7 cellular contexts compared by ENCODE assay signal in the genomic region with DNA sequence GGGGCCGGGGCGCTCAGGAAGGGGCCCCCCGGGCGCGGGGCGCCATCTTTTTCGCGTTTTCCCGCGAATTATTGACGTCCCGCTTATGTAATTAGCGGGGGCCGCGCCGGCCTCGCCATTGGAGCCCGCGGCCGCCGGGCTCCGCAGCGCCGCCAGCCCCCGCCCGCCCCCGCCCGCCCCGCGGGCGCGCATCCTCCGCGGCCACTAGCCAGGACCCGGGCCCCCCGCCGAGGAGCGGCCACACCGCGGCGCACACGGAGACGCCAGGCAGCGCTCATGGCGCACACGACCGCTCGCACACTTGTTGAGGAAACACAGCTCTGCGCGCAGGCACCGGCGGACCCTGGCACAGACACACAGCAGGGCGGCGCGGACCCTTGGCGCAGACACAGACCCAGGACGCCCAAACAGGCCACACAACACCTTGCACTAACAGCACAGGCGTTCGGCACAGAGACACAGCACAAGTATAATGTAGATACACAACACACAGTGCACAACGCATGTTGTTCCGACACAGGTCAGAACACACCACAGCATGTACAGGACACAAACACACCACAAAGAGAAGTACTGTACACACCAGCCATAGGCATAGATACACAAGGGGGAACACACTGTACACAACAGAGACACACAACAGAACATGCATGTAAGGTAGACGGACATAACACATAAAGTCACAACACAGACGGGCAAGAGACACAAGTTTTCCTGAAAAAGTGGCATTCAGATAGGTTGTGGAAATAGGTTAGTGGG. TPM values are rescaled to one million over a fixed set of nuclear protein-coding genes. Genes with fewer than 3 reads are reported as not detected.
DNase-seq lines count a peak whose midpoint lies in the region; ATAC-seq, FAIRE-seq and TF ChIP-seq lines count a peak whose summit lies in the region.

No MANE protein-coding gene starts in this region.

- in situ Hi-C loops in T47D (cut with HindIII; ENCODE audit: low pct_unique_long_range_greater_than_20kb, low sequenced_read_pairs): no loop called here

- peak; percentile 42 for ATAC-seq in HG02678 (IDR thresholded peaks at IDR 0.05; ENCODE audit: unreplicated experiment)

- H3K4me1 ChIP-seq in skeletal muscle tissue (ENCODE audit: control insufficient read depth in 3 of 3, insufficient read depth in 3 of 3, low read length in 3 of 3): peaks cover 0 to 15% (median 11%) of the 10 kb centered on the region in 3 donors

- peak overlapping the region; percentile 59 to 82 (median 76) for H3K9ac ChIP-seq in skeletal muscle tissue (ENCODE audit: low read depth in 1 of 3, low read length in 3 of 3)

- H3K4me3 ChIP-seq in skeletal muscle tissue (ENCODE audit: low read length in 3 of 3): peak overlapping the region; percentile 67 to 93 (median 85)

- no peaks in the 10 kb centered on the region for H3K9me3 ChIP-seq in skeletal muscle tissue (ENCODE audit: control insufficient read depth in 3 of 3, low read length in 3 of 3)

- peak; percentile 60 for FAIRE-seq in GM12892 (lab: Jason Lieb, UNC)

- peak; percentile 79 for TF ChIP-seq POLR2A in GM12892 (IDR thresholded peaks at IDR 0.05; ENCODE audit: low read depth, low read length)

- H3K27ac ChIP-seq in skeletal muscle tissue (ENCODE audit: low read depth, low read length): no peak overlapping the region

- H3K36me3 ChIP-seq in skeletal muscle tissue (ENCODE audit: control insufficient read depth in 3 of 3, insufficient read depth in 3 of 3, low read length in 3 of 3): peaks cover 0 to 2% (median 0%) of the 10 kb centered on the region in 3 donors

- H3K27me3 ChIP-seq in skeletal muscle tissue (ENCODE audit: control insufficient read depth in 3 of 3, insufficient read depth in 3 of 3, low read length in 3 of 3): peaks cover 5 to 29% (median 21%) of the 10 kb centered on the region in 3 donors

- DNase-seq in GM12892 (ENCODE audit: insufficient read length) (peak; percentile 78), NCI-H1417 (lab: John Stamatoyannopoulos, UW) (peak; percentile 74 to 92 (median 92)), T-helper 22 cell (ENCODE audit: low read depth) (peak; percentile 52), T47D (ENCODE audit: low read depth in 1 of 2, low spot score in 1 of 2) (peak; percentile 67 to 83), iPS-NIHi11 (ENCODE audit: low spot score) (peak; percentile 79)

RNA-seq across cellular contexts. Expression of gene PHF19, which starts 0.5 kb away (rescaled TPM):
- polyA plus RNA-seq in GM12892 (2012; ENCODE audit: missing spikeins): 70.4 TPM
- total RNA-seq in skeletal muscle tissue: 14.1 TPM

RNA-seq across cellular contexts. Expression of gene PSMD5, which starts 34.7 kb away (rescaled TPM):
- 21.9 TPM for polyA plus RNA-seq in GM12892 (2012; ENCODE audit: missing spikeins)
- 27.1 TPM for total RNA-seq in skeletal muscle tissue

RNA-seq across cellular contexts. Expression of gene TRAF1, which starts 49.1 kb away (rescaled TPM):
- polyA plus RNA-seq in GM12892 (2012; ENCODE audit: missing spikeins): 116 TPM
- total RNA-seq in skeletal muscle tissue: 2.1 TPM
